In the genomic region with DNA sequence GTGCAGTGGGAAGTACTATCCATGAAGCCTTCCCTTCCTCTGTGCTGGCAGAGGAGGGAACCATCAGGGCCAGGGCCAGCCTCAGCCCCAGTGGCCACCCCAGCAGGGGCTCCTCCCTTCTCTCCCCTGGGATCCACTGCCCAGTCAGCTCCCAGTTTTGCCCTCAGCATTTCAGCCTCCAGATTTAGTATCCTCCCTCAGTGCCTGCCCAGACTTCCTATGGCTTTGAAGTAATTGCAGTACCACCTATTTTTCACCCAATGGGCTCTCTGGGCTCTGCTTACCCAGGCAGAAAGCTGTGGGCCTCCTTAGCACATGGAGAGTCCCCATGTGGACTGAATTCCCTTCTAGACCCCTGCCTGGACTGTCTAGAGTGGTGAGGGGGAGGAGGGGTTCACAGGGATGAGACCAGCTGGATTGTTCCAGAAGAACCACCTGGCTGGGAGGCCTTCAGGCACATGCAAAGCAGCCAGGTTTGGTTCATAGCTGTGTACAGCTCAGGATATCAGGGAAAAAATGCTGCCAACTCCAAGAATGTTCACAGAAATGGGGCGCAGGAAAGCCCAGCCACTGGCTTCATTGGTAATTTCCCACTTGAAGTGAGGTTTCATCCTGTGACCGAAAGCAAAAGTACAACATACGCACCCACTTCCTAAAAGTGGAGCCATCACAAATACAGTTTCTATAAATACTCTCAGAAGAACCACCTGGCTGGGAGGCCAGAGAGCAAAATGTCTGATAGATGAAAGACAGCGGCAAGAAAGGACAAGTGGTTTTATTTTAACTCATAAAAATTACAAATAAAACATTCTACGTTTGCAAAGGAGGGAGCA, we compare ENCODE assay signal across 9 cellular contexts. TPM values are rescaled to one million over a fixed set of nuclear protein-coding genes. Genes with fewer than 3 reads are reported as not detected.
A peak's percentile ranks its signal among the peaks of the same experiment; 100 is the strongest.
DNase-seq lines count a peak whose midpoint lies in the region; ATAC-seq and TF ChIP-seq lines count a peak whose summit lies in the region.
"Had no signal": no experiment of that assay in that cellular context is flagged by ENCODE, and none has a peak within 500 bp of the region (broad histone marks: within the 10 kb centered on the region; RNA-seq: fewer than 3 reads in every experiment).

No MANE protein-coding gene starts in this region.

- no peaks in the 10 kb centered on the region for H3K9me3 Mint-ChIP-seq in activated naive CD8-positive, alpha-beta T cell treated with anti-CD3 and anti-CD28 coated beads, Interleukin-2, amount 10 ng/mL, durations not matched to agents 7 days and 5 days

- H3K27me3 ChIP-seq in prostate gland (replicated peaks; ENCODE audit: insufficient read depth) (no peaks in the 10 kb centered on the region), gastroesophageal sphincter (no peaks in the 10 kb centered on the region)

- POLR2A ChIA-PET in activated naive CD8-positive, alpha-beta T cell treated with anti-CD3 and anti-CD28 coated beads, Interleukin-2, amount 10 ng/mL, durations not matched to agents 7 days and 5 days (lab: Charles Lee), result interaction anchor here (7.9 kb wide), 1 partner anchor 15 kb away, joined by 81 read pairs; a partner anchor contains a TSS

- WGBS in prostate gland, result 17% methylated on average over 5 of the region's 5 CpGs
- WGBS in gastroesophageal sphincter (ENCODE audit: low coverage in 1 of 2), 2 donors, result 63 to 68% methylated on average over 2 to 3 of the region's 5 CpGs

- TF ChIP-seq POLR2A in prostate gland (IDR thresholded peaks at IDR 0.05) (no peak), gastroesophageal sphincter (IDR thresholded peaks at IDR 0.05) (no peak)

- peaks cover 59% of the 10 kb centered on the region for H3K4me1 ChIP-seq in prostate gland (replicated peaks)
- peaks cover 0 to 15% (median 0%) of the 10 kb centered on the region in 3 donors for H3K4me1 ChIP-seq in gastroesophageal sphincter

- H3K27ac ChIP-seq in C4-2B, result peak overlapping the region; percentile 7; the same call in 1 of the 2 replicates
- peak overlapping the region; percentile 94 to 95 for H3K27ac ChIP-seq in prostate gland
- H3K27ac ChIP-seq in gastroesophageal sphincter, result peak overlapping the region in 2 of 4 donors; percentile 24 to 36

- TF ChIP-seq CTCF in C4-2B (conservative IDR thresholded peaks at IDR 0.05) (no peak), prostate gland (IDR thresholded peaks at IDR 0.05) (peak in 1 of 4 experiments; percentile 2), gastroesophageal sphincter (IDR thresholded peaks at IDR 0.05) (no peak)

- H3K9me3 ChIP-seq in prostate gland (no peaks in the 10 kb centered on the region), gastroesophageal sphincter (no peaks in the 10 kb centered on the region)

- peak overlapping the region; percentile 91 for H3K27ac Mint-ChIP-seq in activated naive CD8-positive, alpha-beta T cell treated with anti-CD3 and anti-CD28 coated beads, Interleukin-2, amount 10 ng/mL, durations not matched to agents 7 days and 5 days

- peaks cover 2% of the 10 kb centered on the region for H3K27me3 Mint-ChIP-seq in activated naive CD8-positive, alpha-beta T cell treated with anti-CD3 and anti-CD28 coated beads, Interleukin-2, amount 10 ng/mL, durations not matched to agents 7 days and 5 days

- H3K4me1 Mint-ChIP-seq in activated naive CD8-positive, alpha-beta T cell treated with anti-CD3 and anti-CD28 coated beads, Interleukin-2, amount 10 ng/mL, durations not matched to agents 7 days and 5 days, result peaks cover 38% of the 10 kb centered on the region

- H3K36me3 ChIP-seq in prostate gland (no peaks in the 10 kb centered on the region), gastroesophageal sphincter (no peaks in the 10 kb centered on the region)

- H3K4me3 ChIP-seq in prostate gland (no peak overlapping the region), gastroesophageal sphincter (no peak overlapping the region)

- DNase-seq in activated naive CD8-positive, alpha-beta T cell treated with anti-CD3 and anti-CD28 coated beads, Interleukin-2, amount 10 ng/mL, durations not matched to agents 7 days and 5 days, result peak; percentile 50
- DNase-seq in prostate gland (ENCODE audit: low spot score), result peak; percentile 63
- no peak for DNase-seq in NCI-H2196 (lab: John Stamatoyannopoulos, UW; ENCODE audit: unreplicated experiment)
- DNase-seq in DMS 273 (lab: John Stamatoyannopoulos, UW; ENCODE audit: unreplicated experiment), result no peak

- intact Hi-C loops in prostate gland (cut with DNase I), result loop anchor here (10.0 kb wide), 1 partner anchor 58 kb away; no protein-coding TSS in a partner anchor

- H3K4me3 Mint-ChIP-seq in activated naive CD8-positive, alpha-beta T cell treated with anti-CD3 and anti-CD28 coated beads, Interleukin-2, amount 10 ng/mL, durations not matched to agents 7 days and 5 days, result peak overlapping the region; percentile 78

- H3K36me3 Mint-ChIP-seq in activated naive CD8-positive, alpha-beta T cell treated with anti-CD3 and anti-CD28 coated beads, Interleukin-2, amount 10 ng/mL, durations not matched to agents 7 days and 5 days, result peaks cover 8% of the 10 kb centered on the region

- TF ChIP-seq EP300 in gastroesophageal sphincter (IDR thresholded peaks at IDR 0.05), result no peak

- ATAC-seq in GM19351 (IDR thresholded peaks at IDR 0.05; ENCODE audit: unreplicated experiment) (peak; percentile 67), HG03280 (IDR thresholded peaks at IDR 0.05; ENCODE audit: unreplicated experiment) (peak; percentile 65), gastroesophageal sphincter (no peak)
- peak; percentile 83 for ATAC-seq in activated naive CD8-positive, alpha-beta T cell treated with anti-CD3 and anti-CD28 coated beads, Interleukin-2, amount 10 ng/mL, durations not matched to agents 7 days and 5 days (ENCODE audit: low read depth)

RNA-seq across cellular contexts. Expression of a gene that starts 15.2 kb away (rescaled TPM):
- 100 to 1,000 TPM; 134 to 157 TPM for total RNA-seq in activated naive CD8-positive, alpha-beta T cell treated with anti-CD3 and anti-CD28 coated beads, Interleukin-2, amount 10 ng/mL, durations not matched to agents 7 days and 5 days
- total RNA-seq in prostate gland (100 to 1,000 TPM; 365 to 952 TPM), gastroesophageal sphincter (10 to 100 TPM; 41.2 to 87.5 (median 79.1) TPM)

RNA-seq across cellular contexts. Expression of a gene that starts 45.0 kb away (rescaled TPM):
- total RNA-seq in activated naive CD8-positive, alpha-beta T cell treated with anti-CD3 and anti-CD28 coated beads, Interleukin-2, amount 10 ng/mL, durations not matched to agents 7 days and 5 days, result not detected
- total RNA-seq in prostate gland (under 1 TPM in 1 of 2 donors, not detected in 1; 0.40 TPM), gastroesophageal sphincter (1 to 10 TPM in 1 of 4 donors, not detected in 3; 1.6 TPM)
- total RNA-seq: kidney epithelial cell had no signal

RNA-seq across cellular contexts. Expression of a gene that starts 51.8 kb away (rescaled TPM):
- total RNA-seq in activated naive CD8-positive, alpha-beta T cell treated with anti-CD3 and anti-CD28 coated beads, Interleukin-2, amount 10 ng/mL, durations not matched to agents 7 days and 5 days, result not detected
- total RNA-seq in prostate gland (under 1 TPM in 1 of 2 donors, not detected in 1; 0.23 TPM), gastroesophageal sphincter (not detected)

Comparison
In these comparisons a context has a peak if more than half of its experiments do, and no peak if none do; other contexts are left out.
1. DNase-seq: peak in activated naive CD8-positive, alpha-beta T cell treated with anti-CD3 and anti-CD28 coated beads, Interleukin-2, amount 10 ng/mL, durations not matched to agents 7 days and 5 days (single experiment) and prostate gland (single experiment); none in NCI-H2196 (single experiment) and DMS 273 (single experiment).